8 cellular contexts compared by ENCODE assay signal in genomic region chr14:105648609-105649535, GRCh38.
DNase-seq lines count a peak whose midpoint lies in the region; ATAC-seq and TF ChIP-seq lines count a peak whose summit lies in the region.
"Not testable (repeated sequence)": the region's sequence is repeated elsewhere in the genome, so short reads cannot be mapped to it uniquely, and the experiment has no call there.

No MANE protein-coding gene starts in this region.

- not testable (repeated sequence) for H3K9ac ChIP-seq in Karpas-422 (ENCODE audit: low read length)

- not testable (repeated sequence) for DNase-seq in A673 (ENCODE audit: low spot score); GM12865 (ENCODE audit: low read depth); Karpas-422; T-helper 17 cell; Right ventricle myocardium superior; stimulated activated naive CD8-positive, alpha-beta T cell treated with anti-CD3 and anti-CD28 coated beads, Interleukin-15, amount 100 ng/mL, for 72 hours
- DNase-seq in cerebellum (ENCODE audit: low spot score) (peak; percentile 41), osteoblast (ENCODE audit: insufficient read length, low spot score, missing footprints) (peak; percentile 58)

- POLR2A ChIA-PET in A673 (lab: Charles Lee; ENCODE audit: low non-redundant PET), result not testable (repeated sequence)

- CTCF ChIA-PET in A673 (lab: Charles Lee), result not testable (repeated sequence)

- H3K9me3 Mint-ChIP-seq in stimulated activated naive CD8-positive, alpha-beta T cell treated with anti-CD3 and anti-CD28 coated beads, Interleukin-15, amount 100 ng/mL, for 72 hours, result not testable (repeated sequence)

- peak overlapping the region; percentile 75 for H3K4me3 Mint-ChIP-seq in T-helper 17 cell
- not testable (repeated sequence) for H3K4me3 Mint-ChIP-seq in stimulated activated naive CD8-positive, alpha-beta T cell treated with anti-CD3 and anti-CD28 coated beads, Interleukin-15, amount 100 ng/mL, for 72 hours

- not testable (repeated sequence) for H3K9me2 ChIP-seq in Karpas-422 (replicated peaks; ENCODE audit: insufficient read depth, low read length)

- H3K36me3 ChIP-seq in A673 (ENCODE audit: insufficient read depth, low read length, poor library complexity, severe bottlenecking); Karpas-422 (ENCODE audit: insufficient read depth, low read length); osteoblast (ENCODE audit: insufficient read depth, low read length): not testable (repeated sequence)

- BruUV-seq in A673 (replicated peaks; lab: Mats Ljungman, UMichigan), result not testable (repeated sequence)

- H3K4me2 ChIP-seq in Karpas-422 (ENCODE audit: low read depth, low read length, poor library complexity, severe bottlenecking), result peak overlapping the region; percentile 16
- not testable (repeated sequence) for H3K4me2 ChIP-seq in osteoblast (ENCODE audit: insufficient read depth, low read length)

- H4K20me1 ChIP-seq in Karpas-422 (ENCODE audit: insufficient read depth, low read depth, low read length); osteoblast (ENCODE audit: insufficient read depth, low read length): not testable (repeated sequence)

- H2AFZ ChIP-seq in Karpas-422 (ENCODE audit: low read length), result peak overlapping the region; percentile 23; the same call in 1 of the 2 replicates
- H2AFZ ChIP-seq in osteoblast (ENCODE audit: low read length), result not testable (repeated sequence)

- not testable (repeated sequence) for H3K36me3 Mint-ChIP-seq in T-helper 17 cell (ENCODE audit: low read depth)

- peak overlapping the region; percentile 75 for H3K27ac ChIP-seq in A673 (ENCODE audit: low read depth, low read length, poor library complexity, severe bottlenecking)
- not testable (repeated sequence) for H3K27ac ChIP-seq in Karpas-422 (ENCODE audit: low read length); osteoblast (ENCODE audit: low read depth, low read length)

- H3K9me3 ChIP-seq in A673 (ENCODE audit: low read depth, low read length, poor library complexity, severe bottlenecking); Karpas-422 (ENCODE audit: low read length); T-helper 17 cell (ENCODE audit: control insufficient read depth, low read length, poor library complexity, severe bottlenecking); osteoblast (ENCODE audit: low read depth, low read length): not testable (repeated sequence)

- not testable (repeated sequence) for H3K27ac Mint-ChIP-seq in T-helper 17 cell
- peak overlapping the region in 1 of 2 donors; percentile 62 for H3K27ac Mint-ChIP-seq in stimulated activated naive CD8-positive, alpha-beta T cell treated with anti-CD3 and anti-CD28 coated beads, Interleukin-15, amount 100 ng/mL, for 72 hours

- peaks cover 11% of the 10 kb centered on the region for H3K27me3 Mint-ChIP-seq in T-helper 17 cell
- H3K27me3 Mint-ChIP-seq in stimulated activated naive CD8-positive, alpha-beta T cell treated with anti-CD3 and anti-CD28 coated beads, Interleukin-15, amount 100 ng/mL, for 72 hours, result peaks cover 24% of the 10 kb centered on the region

- intact Hi-C loops in A673 (cut with micrococcal nuclease; ENCODE audit: unreplicated experiment); Right ventricle myocardium superior (cut with DNase I): not testable (repeated sequence)

- H3K4me1 Mint-ChIP-seq in T-helper 17 cell, result not testable (repeated sequence)
- H3K4me1 Mint-ChIP-seq in stimulated activated naive CD8-positive, alpha-beta T cell treated with anti-CD3 and anti-CD28 coated beads, Interleukin-15, amount 100 ng/mL, for 72 hours, result peaks cover 12% of the 10 kb centered on the region

- H3K4me1 ChIP-seq in A673 (ENCODE audit: insufficient read depth, low read length, poor library complexity, severe bottlenecking); Karpas-422 (ENCODE audit: low read length); osteoblast (ENCODE audit: insufficient read depth, low read length): not testable (repeated sequence)

- not testable (repeated sequence) for H3K79me2 ChIP-seq in Karpas-422 (ENCODE audit: low read length); osteoblast (ENCODE audit: insufficient read depth, low read length)

- not testable (repeated sequence) for TF ChIP-seq CTCF in A673 (conservative IDR thresholded peaks at IDR 0.05; ENCODE audit: low read depth, low read length); GM12865 (IDR thresholded peaks at IDR 0.05; ENCODE audit: insufficient read depth, low read depth, low read length, missing control alignments); osteoblast (IDR thresholded peaks at IDR 0.05; ENCODE audit: extremely low read depth, low read depth, low read length)

- not testable (repeated sequence) for H3K27me3 ChIP-seq in A673 (replicated peaks; ENCODE audit: insufficient read depth, low read depth, low read length, poor library complexity); Karpas-422 (ENCODE audit: low read length); osteoblast (ENCODE audit: insufficient read depth, low read length)

- not testable (repeated sequence) for H3K4me3 ChIP-seq in A673 (ENCODE audit: low read depth, low read length, poor library complexity, severe bottlenecking); Karpas-422 (ENCODE audit: low read length); osteoblast (ENCODE audit: insufficient read depth, low read length)
- peak overlapping the region; percentile 89 for H3K4me3 ChIP-seq in GM12865 (ENCODE audit: low read depth, low read length)

- ATAC-seq in T-helper 17 cell, result not testable (repeated sequence)
- ATAC-seq in Right ventricle myocardium superior (ENCODE audit: poor library complexity), result peak; percentile 41
- peak; percentile 38 for ATAC-seq in stimulated activated naive CD8-positive, alpha-beta T cell treated with anti-CD3 and anti-CD28 coated beads, Interleukin-15, amount 100 ng/mL, for 72 hours
